In the genomic region with DNA sequence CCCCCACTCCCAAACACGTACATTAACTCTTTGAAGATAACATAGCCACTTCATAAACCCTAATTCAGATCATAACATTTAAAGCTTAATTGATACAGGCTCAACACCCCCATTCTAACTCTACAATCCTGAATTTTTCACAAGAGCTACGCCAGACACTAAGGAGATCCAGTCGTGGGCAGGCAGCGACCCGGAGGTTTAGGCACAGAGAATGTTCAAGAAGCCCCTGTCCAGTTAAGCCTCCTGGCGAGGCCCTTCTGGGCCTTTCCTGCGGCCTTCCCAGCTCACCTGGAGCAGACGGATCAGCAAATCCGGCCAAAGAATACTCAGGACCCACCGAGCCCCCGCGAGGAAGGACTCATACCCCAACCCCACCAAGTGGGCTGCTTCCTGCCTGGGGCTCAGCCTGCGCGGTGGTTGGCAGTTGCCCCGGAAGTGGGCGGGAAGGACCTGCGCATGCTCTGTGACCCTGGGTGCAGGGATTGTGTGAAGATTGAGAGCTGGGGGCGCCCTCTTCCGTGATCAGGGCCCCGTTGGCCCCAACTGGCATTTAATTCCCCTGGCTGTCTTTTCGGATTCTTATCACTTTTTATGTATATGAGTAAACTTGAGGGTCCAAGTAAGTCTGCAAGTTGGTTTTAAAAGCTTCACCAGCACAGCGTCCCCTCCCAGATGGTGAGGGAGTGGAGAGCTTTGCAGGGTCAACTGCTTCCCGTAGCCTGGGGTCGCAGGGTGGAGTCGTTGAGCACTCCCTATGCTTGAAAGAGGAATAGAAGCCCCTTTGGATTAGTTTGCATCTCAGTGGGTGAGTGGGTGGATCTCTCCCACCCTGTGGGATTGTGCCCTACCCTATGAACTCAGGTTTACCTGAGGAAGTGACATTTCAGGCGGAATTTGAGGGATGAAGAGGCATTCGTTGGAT, we compare ENCODE assay signal across 8 cellular contexts. TPM values are rescaled to one million over a fixed set of nuclear protein-coding genes. Genes with fewer than 3 reads are reported as not detected.
DNase-seq lines count a peak whose midpoint lies in the region; ATAC-seq, FAIRE-seq and TF ChIP-seq lines count a peak whose summit lies in the region.

A gene (minus strand): TSS at position 415 of the 922 bp plus-strand sequence. CDS start 7,655 bp downstream, outside the sequence.

- peak within 1 kb of the TSS; percentile 75 for H3K4me3 ChIP-seq in SU-DHL-6 (ENCODE audit: insufficient read depth, low read length, poor library complexity, severe bottlenecking)
- peak within 1 kb of the TSS; percentile 28; the same call in 1 of the 2 replicates for H3K4me3 ChIP-seq in K562
- H3K4me3 ChIP-seq in WERI-Rb-1 (ENCODE audit: low read depth, low read length) = no peak within 1 kb of the TSS

- ATAC-seq in HG02588 (IDR thresholded peaks at IDR 0.05; ENCODE audit: unreplicated experiment) (peak; percentile 99), K562 (peak; percentile 75), memory B cell (ENCODE audit: low read depth) (peak; percentile 86)

- no peak for FAIRE-seq in K562 (lab: Jason Lieb, UNC)

- TF ChIP-seq RAD21 in K562 (CRISPR knock-in tag; conservative IDR thresholded peaks at IDR 0.05 in 1 of 2, IDR thresholded peaks at IDR 0.05 in 1 of 2) = no peak

- TF ChIP-seq CTCF in GM12872 (IDR thresholded peaks at IDR 0.05; ENCODE audit: insufficient read depth, low read depth, low read length) (peak; percentile 48; the same call in 2 of the 3 replicates), SU-DHL-6 (IDR thresholded peaks at IDR 0.05; ENCODE audit: insufficient read depth, low read length, poor library complexity, severe bottlenecking) (peak; percentile 18), K562 (IDR thresholded peaks at IDR 0.05 in 2 of 3, conservative IDR thresholded peaks at IDR 0.05 in 1 of 3; ENCODE audit: insufficient read depth in 2 of 3, low read depth in 1 of 3, low read length in 3 of 3) (no peak), WERI-Rb-1 (IDR thresholded peaks at IDR 0.05; ENCODE audit: low read depth, low read length) (no peak)

- no peak for TF ChIP-seq POLR2A in K562 (conservative IDR thresholded peaks at IDR 0.05)

- TF ChIP-seq EP300 in K562 (IDR thresholded peaks at IDR 0.05; ENCODE audit: low read length) = no peak

- CTCF ChIA-PET in K562 (lab: Yijun Ruan, JAX; ENCODE audit: low intra/inter-chr PET ratio) = no interaction called here

- no peaks in the 10 kb centered on the region for H3K27me3 Mint-ChIP-seq in memory B cell

- 13% methylated on average over 27 of the region's 27 CpGs for WGBS in K562 (ENCODE audit: insufficient coverage, low coverage, missing lambda C conversion rate)

- TSS peak; percentile 72 for BruUV-seq in K562 (replicated peaks; lab: Mats Ljungman, UMichigan)

- H3K4me1 ChIP-seq in K562 (replicated peaks in 1 of 2; ENCODE audit: control insufficient read depth in 2 of 2, insufficient read depth in 2 of 2, low read length in 2 of 2) = peaks cover 0 to 5% of the 10 kb centered on the region in 2 experiments; a peak in 2 of 5 replicates

- no peaks in the 10 kb centered on the region for H3F3A ChIP-seq in SU-DHL-6 (ENCODE audit: insufficient read depth)

- peak within 1 kb of the TSS; percentile 81 for H3K27ac Mint-ChIP-seq in memory B cell

- H3K9ac ChIP-seq in SU-DHL-6 (ENCODE audit: low read length) (peak within 1 kb of the TSS; percentile 80), K562 (ENCODE audit: insufficient read depth in 1 of 2, low read depth in 2 of 2, low read length in 2 of 2) (no peak within 1 kb of the TSS)

- peak within 1 kb of the TSS; percentile 27; the same call in 1 of the 2 replicates for H3K27ac ChIP-seq in SU-DHL-6 (ENCODE audit: low read depth, low read length)
- H3K27ac ChIP-seq in K562 (ENCODE audit: extremely low read depth, low read depth, low read length) = no peak within 1 kb of the TSS; the same call in 2 of the 3 replicates
- H3K27ac ChIP-seq in WERI-Rb-1 = no peak within 1 kb of the TSS

- H2AFZ ChIP-seq in SU-DHL-6 (ENCODE audit: low read depth, low read length, severe bottlenecking) = peak within 1 kb of the TSS; percentile 98
- H2AFZ ChIP-seq in K562 (ENCODE audit: low read depth, low read length) = peak within 1 kb of the TSS; percentile 69

- H3K9me3 ChIP-seq in SU-DHL-6 (ENCODE audit: insufficient read depth, low read length) (no peaks in the 10 kb centered on the region), K562 (replicated peaks; ENCODE audit: control insufficient read depth, insufficient read depth, low read depth, low read length) (no peaks in the 10 kb centered on the region; the same call in 1 of the 2 replicates), WERI-Rb-1 (ENCODE audit: severe bottlenecking) (peaks cover 8% of the 10 kb centered on the region)

- H3K36me3 ChIP-seq in SU-DHL-6 (ENCODE audit: low read length) (no peaks in the 10 kb centered on the region; the same call in 1 of the 2 replicates), K562 (ENCODE audit: control insufficient read depth, insufficient read depth, low read length) (no peaks in the 10 kb centered on the region), WERI-Rb-1 (no peaks in the 10 kb centered on the region)

- intact Hi-C loops in K562 (cut with micrococcal nuclease) = no loop called here

- no peaks in the 10 kb centered on the region for H3K9me1 ChIP-seq in K562 (ENCODE audit: control insufficient read depth, insufficient read depth, low read length)

- peaks cover 15% of the 10 kb centered on the region for H3K4me1 Mint-ChIP-seq in memory B cell

- in situ Hi-C loops in K562 (cut with MboI) = no loop called here

- H3K9me3 Mint-ChIP-seq in memory B cell = no peaks in the 10 kb centered on the region

- H3K36me3 Mint-ChIP-seq in memory B cell = peaks cover 9% of the 10 kb centered on the region

- POLR2A ChIA-PET in K562 (lab: Yijun Ruan, JAX) = interaction anchor here (0.6 kb wide), 1 partner anchor 9 kb away, joined by 3 read pairs; no protein-coding TSS in a partner anchor

- peak within 1 kb of the TSS; percentile 84 for H3K4me3 Mint-ChIP-seq in memory B cell

- H3K9me2 ChIP-seq in SU-DHL-6 (replicated peaks; ENCODE audit: insufficient read depth, low read length) = no peaks in the 10 kb centered on the region

- no peaks in the 10 kb centered on the region for H4K20me1 ChIP-seq in SU-DHL-6 (ENCODE audit: low read depth, low read length)
- H4K20me1 ChIP-seq in K562 (replicated peaks; ENCODE audit: control insufficient read depth, insufficient read depth, low read length) = no peaks in the 10 kb centered on the region

- DNase-seq in K562 (ENCODE audit: extremely low read depth in 1 of 4, low spot score in 3 of 4) = peak in 3 of 4 experiments; percentile 11 to 26 (median 18)
- DNase-seq in memory B cell (ENCODE audit: low spot score in 2 of 2) = peak; percentile 10 to 21
- peak; percentile 49 to 54 for DNase-seq in stimulated activated CD8-positive, alpha-beta memory T cell treated with anti-CD3 and anti-CD28 coated beads, Interleukin-2, amount 100 ng/mL, for 48 hours (ENCODE audit: low read depth in 2 of 2)
- DNase-seq in NOMO-1 (lab: John Stamatoyannopoulos, UW; ENCODE audit: unreplicated experiment in 2 of 2) = no peak
- DNase-seq in WERI-Rb-1 = no peak

- H3K4me2 ChIP-seq in SU-DHL-6 (ENCODE audit: low read depth, low read length, poor library complexity, severe bottlenecking) = peak within 1 kb of the TSS; percentile 71
- H3K4me2 ChIP-seq in K562 (ENCODE audit: insufficient read depth, low read length) = peak within 1 kb of the TSS; percentile 50

- H3K79me2 ChIP-seq in SU-DHL-6 (ENCODE audit: insufficient read depth, low read length) = peaks cover 11% of the 10 kb centered on the region
- H3K79me2 ChIP-seq in K562 (ENCODE audit: control insufficient read depth, insufficient read depth, low read length) = no peaks in the 10 kb centered on the region

- H3K27me3 ChIP-seq in SU-DHL-6 (ENCODE audit: low read length) (no peaks in the 10 kb centered on the region), K562 (ENCODE audit: control insufficient read depth in 2 of 2, insufficient read depth in 2 of 2, low read length in 2 of 2) (no peaks in the 10 kb centered on the region; a peak in 2 of 5 replicates), WERI-Rb-1 (ENCODE audit: insufficient read depth, low read depth, severe bottlenecking) (no peaks in the 10 kb centered on the region)

TF ChIP-seq in K562, 482 proteins besides CTCF, POLR2A, EP300 and RAD21 (continues in another document):
- TF ChIP-seq NCOA1 (IDR thresholded peaks at IDR 0.05; ENCODE audit: low read depth) (no peak), POLR2G (IDR thresholded peaks at IDR 0.05; ENCODE audit: low read depth, low read length) (0 out of 2 replicates have a peak, but pooled peaks have one; percentile 35), TSC22D4 (tag; IDR thresholded peaks at IDR 0.05) (no peak), GABPB1 (CRISPR knock-in tag; IDR thresholded peaks at IDR 0.05) (peak; percentile 63; the same call in 1 of the 2 replicates), CBX1 (IDR thresholded peaks at IDR 0.05; ENCODE audit: low read depth) (0 out of 2 replicates have a peak, but pooled peaks have one; percentile 24)
- TF ChIP-seq, protein P1, sequence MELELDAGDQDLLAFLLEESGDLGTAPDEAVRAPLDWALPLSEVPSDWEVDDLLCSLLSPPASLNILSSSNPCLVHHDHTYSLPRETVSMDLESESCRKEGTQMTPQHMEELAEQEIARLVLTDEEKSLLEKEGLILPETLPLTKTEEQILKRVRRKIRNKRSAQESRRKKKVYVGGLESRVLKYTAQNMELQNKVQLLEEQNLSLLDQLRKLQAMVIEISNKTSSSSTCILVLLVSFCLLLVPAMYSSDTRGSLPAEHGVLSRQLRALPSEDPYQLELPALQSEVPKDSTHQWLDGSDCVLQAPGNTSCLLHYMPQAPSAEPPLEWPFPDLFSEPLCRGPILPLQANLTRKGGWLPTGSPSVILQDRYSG (tag; conservative IDR thresholded peaks at IDR 0.05; ENCODE audit: low read depth) = no peak

RNA-seq across cellular contexts. Expression of the gene that starts here (rescaled TPM):
- total RNA-seq in K562 (2011; cell fraction: chromatin; rRNA removed; ENCODE audit: low replicate concordance) = not detected in 2 replicates
- total RNA-seq in K562 (2011; cell fraction: nucleolus; rRNA removed) = not detected in 2 replicates
- not detected in 2 replicates for total RNA-seq in K562 (2011; cell fraction: nucleoplasm; rRNA removed)
- total RNA-seq in K562 (2014; rRNA removed) (0.41 TPM in 1 of 2 replicates, not detected in the other), K562 (2014; rRNA removed; fragmentation: Illumina TruSeq; extraction: Trizol) (0.41 and 0.51 TPM in 2 replicates), K562 (2015; rRNA removed; fragmentation: Illumina TruSeq; extraction: Trizol) (0.29 and 0.57 TPM in 2 replicates), K562 (2021) (0.42 and 0.87 TPM in 2 replicates)
- polyA plus RNA-seq in K562 (2011; rRNA removed) (0.07 TPM in 1 of 2 replicates, not detected in the other), K562 (2014; fragmentation: Illumina TruSeq; extraction: Trizol) (0.46 and 0.72 TPM in 2 replicates), K562 (2014; fragmentation: Nextera tagmentation; extraction: Ambion mirVana) (under 1 TPM; 0.80 to 0.92 TPM), K562 (2014; rRNA removed) (0.18 and 0.24 TPM in 2 replicates)
- 0.06 TPM in 1 of 2 replicates, not detected in the other for polyA plus RNA-seq in K562 (2011; cell fraction: cytosol; rRNA removed)
- not detected in 2 replicates for polyA plus RNA-seq in K562 (2011; cell fraction: nucleus; rRNA removed)
- 0.60 and 0.75 TPM in 2 replicates for polyA plus RNA-seq in K562 (2012)
- 0.46 TPM in 1 of 2 replicates, not detected in the other for polyA minus RNA-seq in K562 (2011; rRNA and poly(A)+ RNA removed)
- polyA minus RNA-seq in K562 (2011; cell fraction: cytosol; rRNA and poly(A)+ RNA removed) = not detected in 2 replicates
- polyA minus RNA-seq in K562 (2011; cell fraction: nucleus; rRNA and poly(A)+ RNA removed) = 0.33 TPM in 1 of 2 replicates, not detected in the other

Comparison
In these comparisons a context has a peak if more than half of its experiments do, and no peak if none do; other contexts are left out.
1. Peak in DNase-seq, ATAC-seq, H3K4me3 ChIP-seq and H3K4me2 ChIP-seq in K562; RNA of the gene not detected or under 1 TPM.
2. CTCF ChIP-seq: peak in GM12872 (single experiment) and SU-DHL-6 (single experiment); none in K562 (0 of 3) and WERI-Rb-1 (single experiment).
3. DNase-seq: peak in memory B cell (2 of 2) and stimulated activated CD8-positive, alpha-beta memory T cell treated with anti-CD3 and anti-CD28 coated beads, Interleukin-2, amount 100 ng/mL, for 48 hours (2 of 2); none in NOMO-1 (0 of 2) and WERI-Rb-1 (single experiment).
4. Peak in every context shown above with its lines, with median percentiles within 50 percentile points of each other: ATAC-seq.